ENCODE assay signal across 12 cellular contexts in the genomic region with DNA sequence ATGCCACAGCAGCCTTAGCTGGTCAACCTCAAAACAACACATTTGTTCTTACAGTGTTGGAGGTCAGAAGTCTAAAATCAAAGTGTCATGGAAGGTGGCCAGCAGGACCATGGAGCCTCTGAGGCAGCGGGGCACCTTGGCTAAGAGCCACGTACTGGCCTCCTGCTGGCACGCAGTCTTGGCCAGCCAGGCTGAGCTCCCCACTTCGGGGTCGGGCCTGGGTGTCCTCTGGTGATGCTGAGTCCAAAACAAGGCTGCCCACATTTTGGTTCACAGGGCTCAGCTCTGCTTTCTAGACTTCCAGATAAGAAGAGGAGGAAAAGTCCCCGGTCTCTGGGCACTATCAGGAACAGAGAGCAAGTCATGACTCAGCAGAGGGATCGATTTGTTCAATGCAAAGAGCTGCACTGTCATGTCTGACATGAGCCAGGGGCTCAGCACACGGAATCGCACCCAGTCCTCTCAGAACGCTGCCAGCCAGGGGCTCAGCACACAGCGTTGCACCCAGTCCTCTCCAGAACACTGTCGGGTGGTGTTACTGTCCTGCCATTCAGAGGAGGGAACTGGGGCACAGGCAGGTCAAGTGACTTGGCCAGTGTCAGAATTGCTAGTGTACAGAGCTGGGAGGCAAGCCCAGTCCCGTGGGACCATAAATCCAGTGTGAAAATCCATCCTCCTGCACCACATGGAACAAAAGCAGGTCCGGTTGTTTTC. TPM values are rescaled to one million over a fixed set of nuclear protein-coding genes. Genes with fewer than 3 reads are reported as not detected.
DNase-seq lines count a peak whose midpoint lies in the region; ATAC-seq and TF ChIP-seq lines count a peak whose summit lies in the region.
"Had no signal": no experiment of that assay in that cellular context is flagged by ENCODE, and none has a peak within 500 bp of the region (broad histone marks: within the 10 kb centered on the region; RNA-seq: fewer than 3 reads in every experiment).

No MANE protein-coding gene starts in this region.

- TF ChIP-seq CTCF in gastroesophageal sphincter (IDR thresholded peaks at IDR 0.05): no peak
- TF ChIP-seq CTCF in neutrophil (IDR thresholded peaks at IDR 0.05): no peak
- no peak for TF ChIP-seq CTCF in BE2C (IDR thresholded peaks at IDR 0.05; ENCODE audit: low read depth, low read length)
- TF ChIP-seq CTCF in type B pancreatic cell (conservative IDR thresholded peaks at IDR 0.05): no peak

- H3K27me3 ChIP-seq in gastroesophageal sphincter: no peaks in the 10 kb centered on the region
- H3K27me3 ChIP-seq in neutrophil: no peaks in the 10 kb centered on the region
- H3K27me3 ChIP-seq in BE2C: no peaks in the 10 kb centered on the region

- no peaks in the 10 kb centered on the region for H3K27me3 Mint-ChIP-seq in T-cell
- no peaks in the 10 kb centered on the region for H3K27me3 Mint-ChIP-seq in type B pancreatic cell

- CTCF ChIA-PET in T-cell (lab: Charles Lee): no interaction called here

- peak overlapping the region; percentile 28 to 95 (median 47) for H3K4me3 Mint-ChIP-seq in T-cell
- H3K4me3 Mint-ChIP-seq in type B pancreatic cell: no peak overlapping the region

- no peaks in the 10 kb centered on the region for H3K9me3 Mint-ChIP-seq in T-cell
- no peaks in the 10 kb centered on the region for H3K9me3 Mint-ChIP-seq in type B pancreatic cell

- WGBS in gastroesophageal sphincter (ENCODE audit: low coverage in 1 of 2), 2 donors: 30 to 48% methylated on average over 2 to 4 of the region's 14 CpGs

- ATAC-seq in T-cell (replicated peaks in 1 of 4) (no peak), gastroesophageal sphincter (peak; percentile 19)

- peaks cover 45 to 61% (median 56%) of the 10 kb centered on the region in 3 donors for H3K4me1 Mint-ChIP-seq in T-cell
- H3K4me1 Mint-ChIP-seq in type B pancreatic cell (ENCODE audit: unreplicated experiment): peaks cover 9% of the 10 kb centered on the region

- H3K27ac ChIP-seq in gastroesophageal sphincter (peak overlapping the region in 3 of 4 donors; percentile 53 to 64 (median 55)), neutrophil (peak overlapping the region; percentile 20)

- H3K4me1 ChIP-seq in gastroesophageal sphincter (peaks cover 0 to 29% (median 15%) of the 10 kb centered on the region in 3 donors), neutrophil (ENCODE audit: control insufficient read depth in 1 of 2, insufficient read depth in 1 of 2, low read depth in 1 of 2, low read length in 1 of 2) (peaks cover 36 to 51% of the 10 kb centered on the region in 2 experiments), BE2C (no peaks in the 10 kb centered on the region)

- no peak for TF ChIP-seq EP300 in gastroesophageal sphincter (IDR thresholded peaks at IDR 0.05)

- H3K36me3 Mint-ChIP-seq in T-cell: peaks cover 6% of the 10 kb centered on the region
- H3K36me3 Mint-ChIP-seq in type B pancreatic cell: no peaks in the 10 kb centered on the region

- H3K9me3 ChIP-seq in gastroesophageal sphincter (no peaks in the 10 kb centered on the region), neutrophil (no peaks in the 10 kb centered on the region), BE2C (no peaks in the 10 kb centered on the region)

- H3K36me3 ChIP-seq in gastroesophageal sphincter (peaks cover 0 to 8% of the 10 kb centered on the region in 2 donors), neutrophil (peaks cover under 1% of the 10 kb centered on the region), BE2C (no peaks in the 10 kb centered on the region)

- DNase-seq in CD1c-positive myeloid dendritic cell (ENCODE audit: extremely low spot score) (peak; percentile 43), T-cell (no peak), BE2C (no peak), NCI-H345 treated with DMSO at 0.1 percent for 48 hours (lab: John Stamatoyannopoulos, UW; ENCODE audit: unreplicated experiment) (no peak), type B pancreatic cell (ENCODE audit: extremely low spot score, unreplicated experiment) (no peak), NCI-H2107 (lab: John Stamatoyannopoulos, UW) (no peak)
- DNase-seq: cortex of kidney, DMS53, NCI-H2171 treated with DMSO at 0.1 percent for 48 hours had no signal

- POLR2A ChIA-PET in T-cell (lab: Charles Lee): interaction anchor here in 1 of 2 donors (0.5 kb wide), 1 partner anchor 298 kb away, joined by 3 read pairs; no protein-coding TSS in a partner anchor

- H3K27ac Mint-ChIP-seq in T-cell (peak overlapping the region in 1 of 2 donors; percentile 39), type B pancreatic cell (no peak overlapping the region)

- H3K4me3 ChIP-seq in gastroesophageal sphincter (no peak overlapping the region), neutrophil (ENCODE audit: low read depth in 1 of 2, low read length in 1 of 2) (no peak overlapping the region), BE2C (ENCODE audit: low read depth, low read length) (no peak overlapping the region)

- no peak for TF ChIP-seq POLR2A in gastroesophageal sphincter (IDR thresholded peaks at IDR 0.05)

RNA-seq across cellular contexts. Expression of gene LGALS9, which starts 2.5 kb away (rescaled TPM):
- 10 to 100 TPM; 17.8 to 53.3 (median 33.1) TPM for total RNA-seq in T-cell
- 10 to 100 TPM in 3 of 4 donors, 1 to 10 TPM in 1; 8.7 to 62.0 (median 27.2) TPM for total RNA-seq in gastroesophageal sphincter
- 0.66 TPM for polyA plus RNA-seq in BE2C (2012; ENCODE audit: insufficient read depth, insufficient read length, low read depth)
- 22.5 and 25.3 TPM in 2 replicates for total RNA-seq in type B pancreatic cell (ENCODE audit: low replicate concordance)
- total RNA-seq: SK-MEL-5 had no signal
